In the genomic region with DNA sequence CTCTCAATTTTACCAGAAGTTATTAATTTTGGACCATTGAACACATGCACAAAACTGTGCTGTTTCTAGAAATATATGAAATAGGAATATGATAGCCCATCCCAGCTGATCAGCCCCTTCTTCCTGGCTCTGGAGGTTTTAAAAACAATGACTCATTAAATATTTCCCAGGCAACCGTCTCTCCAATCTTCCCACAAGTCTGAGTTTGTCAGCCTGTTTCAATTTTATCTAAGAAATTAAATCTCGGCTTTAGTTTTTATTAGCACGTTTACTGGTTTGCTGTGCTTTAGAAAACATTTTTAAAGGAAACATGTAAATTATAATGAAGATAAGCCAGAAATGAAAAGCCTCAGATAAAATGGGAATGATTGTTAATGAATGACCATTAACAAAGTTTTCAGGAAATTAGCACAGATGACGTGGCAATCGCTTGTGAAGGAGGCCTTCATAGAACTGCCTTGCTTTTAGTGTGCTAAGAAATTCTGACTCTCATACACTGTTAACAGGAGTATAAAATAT, we compare ENCODE assay signal across 14 cellular contexts.
DNase-seq lines count a peak whose midpoint lies in the region; ATAC-seq and TF ChIP-seq lines count a peak whose summit lies in the region.
"Had no signal": no experiment of that assay in that cellular context is flagged by ENCODE, and none has a peak within 500 bp of the region (broad histone marks: within the 10 kb centered on the region; RNA-seq: fewer than 3 reads in every experiment).

No MANE protein-coding gene starts in this region.

- H3K27ac Mint-ChIP-seq in Calu3 (ENCODE audit: unreplicated experiment): peak overlapping the region; percentile 84
- H3K27ac Mint-ChIP-seq: activated B cell treated with CpG ODN at 0.5 μM for 24 hours; activated naive CD4-positive, alpha-beta T cell treated with anti-CD3 and anti-CD28 coated beads, Interleukin-2, amount 50 U/mL, for 24 hours had no signal

- no peaks in the 10 kb centered on the region for H3K27me3 Mint-ChIP-seq in Calu3 (ENCODE audit: unreplicated experiment)
- H3K27me3 Mint-ChIP-seq: activated B cell treated with CpG ODN at 0.5 μM for 24 hours; activated naive CD4-positive, alpha-beta T cell treated with anti-CD3 and anti-CD28 coated beads, Interleukin-2, amount 50 U/mL, for 24 hours had no signal

- CTCF ChIA-PET in Calu3 (lab: Charles Lee): no interaction called here

- no peak for ATAC-seq in GM21381 (IDR thresholded peaks at IDR 0.05; ENCODE audit: unreplicated experiment)

- peak overlapping the region; percentile 33 for H3K27ac ChIP-seq in epithelial cell of prostate
- H3K27ac ChIP-seq: upper lobe of left lung had no signal

- DNase-seq in Calu3 (peak; percentile 21), RKO (ENCODE audit: low spot score) (peak; percentile 21), epithelial cell of prostate (ENCODE audit: low read depth, low spot score) (no peak), non-pigmented ciliary epithelial cell (ENCODE audit: low read depth) (peak; percentile 60), DMS79 treated with DMSO at 0.1 percent for 48 hours (lab: John Stamatoyannopoulos, UW) (no peak), NCI-H2029 (lab: John Stamatoyannopoulos, UW) (no peak), NCI-H187 (lab: John Stamatoyannopoulos, UW) (no peak)
- DNase-seq: activated B cell treated with CpG ODN at 0.5 μM for 24 hours, DMS 273 treated with DMSO at 0.1 percent for 48 hours, foreskin melanocyte, NCI-H748 treated with DMSO at 0.1 percent for 48 hours, upper lobe of left lung had no signal

- H3K36me3 Mint-ChIP-seq in Calu3 (ENCODE audit: insufficient read depth, unreplicated experiment): peaks cover 5% of the 10 kb centered on the region
- H3K36me3 Mint-ChIP-seq: activated naive CD4-positive, alpha-beta T cell treated with anti-CD3 and anti-CD28 coated beads, Interleukin-2, amount 50 U/mL, for 24 hours had no signal

- no TSS peak for BruUV-seq in Calu3 (replicated peaks; lab: Mats Ljungman, UMichigan)

- intact Hi-C loops in Calu3 (cut with micrococcal nuclease; ENCODE audit: unreplicated experiment): loop anchor here (5.0 kb wide), 1 partner anchor 91 kb away; a partner anchor contains a TSS

- H3K4me1 Mint-ChIP-seq in Calu3 (ENCODE audit: low read depth, unreplicated experiment): peaks cover 14% of the 10 kb centered on the region
- H3K4me1 Mint-ChIP-seq: activated naive CD4-positive, alpha-beta T cell treated with anti-CD3 and anti-CD28 coated beads, Interleukin-2, amount 50 U/mL, for 24 hours had no signal

- no peaks in the 10 kb centered on the region for H3K9me3 Mint-ChIP-seq in Calu3 (ENCODE audit: low read depth, unreplicated experiment)
- H3K9me3 Mint-ChIP-seq: activated B cell treated with CpG ODN at 0.5 μM for 24 hours; activated naive CD4-positive, alpha-beta T cell treated with anti-CD3 and anti-CD28 coated beads, Interleukin-2, amount 50 U/mL, for 24 hours had no signal

- no peak for TF ChIP-seq CTCF in Calu3 (IDR thresholded peaks at IDR 0.05; ENCODE audit: unreplicated experiment)

- peak overlapping the region; percentile 21 for H3K4me3 Mint-ChIP-seq in Calu3 (ENCODE audit: low read depth, unreplicated experiment)
- H3K4me3 Mint-ChIP-seq: activated B cell treated with CpG ODN at 0.5 μM for 24 hours; activated naive CD4-positive, alpha-beta T cell treated with anti-CD3 and anti-CD28 coated beads, Interleukin-2, amount 50 U/mL, for 24 hours had no signal

Comparison
In these comparisons a context has a peak if more than half of its experiments do, and no peak if none do; other contexts are left out.
1. DNase-seq: peak in Calu3 (single experiment), RKO (single experiment) and non-pigmented ciliary epithelial cell (single experiment); none in epithelial cell of prostate (single experiment), DMS79 treated with DMSO at 0.1 percent for 48 hours (single experiment), NCI-H2029 (single experiment) and NCI-H187 (0 of 2).